Comparison of ENCODE assay signal across 4 cellular contexts in genomic region chr12:122956028-122956427, GRCh38.
TF ChIP-seq lines count a peak whose summit lies in the region.

No MANE protein-coding gene starts in this region.

TF ChIP-seq in SK-N-SH, 30 proteins besides CTCF, POLR2A, EP300 and RAD21:
- TF ChIP-seq SIN3A (IDR thresholded peaks at IDR 0.05; ENCODE audit: borderline replicate concordance, low read depth, low read length) (no peak), REST (IDR thresholded peaks at IDR 0.05; ENCODE audit: low read depth, low read length) (peak; percentile 87; the same call in 1 of the 2 replicates)

TF ChIP-seq in SK-N-SH treated with all-trans-retinoic acid at 6 μM for 48 hours, 23 proteins besides CTCF, POLR2A, EP300 and RAD21:
- TF ChIP-seq ZNF70 (CRISPR knock-in tag; IDR thresholded peaks at IDR 0.05), result no peak
- TF ChIP-seq TSHZ2 (CRISPR knock-in tag; IDR thresholded peaks at IDR 0.05), result no peak

TF ChIP-seq in IMR-90, 13 proteins besides CTCF, POLR2A, EP300 and RAD21:
- TF ChIP-seq SMC3 (IDR thresholded peaks at IDR 0.05; ENCODE audit: low read depth, low read length), result no peak
- TF ChIP-seq MAFK (IDR thresholded peaks at IDR 0.05; ENCODE audit: low read depth, low read length), result no peak

TF ChIP-seq in GM12878, 131 proteins besides CTCF, POLR2A, EP300 and RAD21:
- peak; percentile 65 for TF ChIP-seq REST (IDR thresholded peaks at IDR 0.05; ENCODE audit: low read depth, low read length)
- TF ChIP-seq BRCA1 (IDR thresholded peaks at IDR 0.05; ENCODE audit: low read depth, low read length), result no peak
